8 cellular contexts compared by ENCODE assay signal in genomic region chr1:153545067-153546055, GRCh38. TPM values are rescaled to one million over a fixed set of nuclear protein-coding genes. Genes with fewer than 3 reads are reported as not detected.
DNase-seq lines count a peak whose midpoint lies in the region; ATAC-seq and TF ChIP-seq lines count a peak whose summit lies in the region.

Gene S100A4 (minus strand): TSS chr1:153545806. CDS start chr1:153544794, 1,012 bp downstream.

- peaks cover 4 to 7% of the 10 kb centered on the region in 2 donors for H3K36me3 Mint-ChIP-seq in activated T-cell treated with anti-CD3 and anti-CD28 coated beads, Interleukin-2, amount 50 U/mL, for 72 hours (ENCODE audit: insufficient read depth in 2 of 2)
- H3K36me3 Mint-ChIP-seq in nephron (ENCODE audit: low read depth): no peaks in the 10 kb centered on the region

- no peaks in the 10 kb centered on the region for H3K9me3 Mint-ChIP-seq in activated T-cell treated with anti-CD3 and anti-CD28 coated beads, Interleukin-2, amount 50 U/mL, for 72 hours
- no peaks in the 10 kb centered on the region for H3K9me3 Mint-ChIP-seq in nephron

- POLR2A ChIA-PET in RWPE1 (lab: Yijun Ruan, JAX; ENCODE audit: low non-redundant PET): interaction anchor here (0.9 to 1.5 kb wide), 2 partner anchors 11 to 18 kb away, joined by 3 to 6 read pairs; no protein-coding TSS in a partner anchor

- peak within 1 kb of the TSS; percentile 83 for H3K27ac Mint-ChIP-seq in activated T-cell treated with anti-CD3 and anti-CD28 coated beads, Interleukin-2, amount 50 U/mL, for 72 hours
- H3K27ac Mint-ChIP-seq in nephron: peak within 1 kb of the TSS; percentile 98 to 99 (median 98)

- CTCF ChIA-PET in RWPE1 (lab: Yijun Ruan, JAX): interaction anchor here (0.9 to 1.6 kb wide), 3 partner anchors 22 to 72 kb away, joined by 3 to 10 read pairs (median 4); no protein-coding TSS in a partner anchor

- peak within 1 kb of the TSS; percentile 91 to 95 for H3K4me3 Mint-ChIP-seq in activated T-cell treated with anti-CD3 and anti-CD28 coated beads, Interleukin-2, amount 50 U/mL, for 72 hours
- peak within 1 kb of the TSS; percentile 76 to 82 (median 79) for H3K4me3 Mint-ChIP-seq in nephron

- no peaks in the 10 kb centered on the region for H3K27me3 Mint-ChIP-seq in activated T-cell treated with anti-CD3 and anti-CD28 coated beads, Interleukin-2, amount 50 U/mL, for 72 hours (ENCODE audit: low read depth)
- H3K27me3 Mint-ChIP-seq in nephron (ENCODE audit: low read depth): peaks cover 7% of the 10 kb centered on the region

- H3K27ac ChIP-seq in RWPE1: peak within 1 kb of the TSS; percentile 96

- peaks cover 84% of the 10 kb centered on the region for H3K4me1 Mint-ChIP-seq in activated T-cell treated with anti-CD3 and anti-CD28 coated beads, Interleukin-2, amount 50 U/mL, for 72 hours (ENCODE audit: low read depth)
- H3K4me1 Mint-ChIP-seq in nephron: peaks cover 80% of the 10 kb centered on the region

- TF ChIP-seq CTCF in RWPE1 (conservative IDR thresholded peaks at IDR 0.05; ENCODE audit: low read depth) (no peak), fibroblast of mammary gland (conservative IDR thresholded peaks at IDR 0.05; ENCODE audit: control insufficient read depth, insufficient read depth, low read depth, low read length) (no peak), nephron (IDR thresholded peaks at IDR 0.05; ENCODE audit: unreplicated experiment in 3 of 3) (no peak)

- peak; percentile 60 for DNase-seq in NK-92 treated with Interleukin-12 subunit alpha and Interleukin-12 subunit beta, amount 100 ng/mL, for 24 hours (lab: John Stamatoyannopoulos, UW)
- no peak for DNase-seq in NK-92 (lab: John Stamatoyannopoulos, UW; ENCODE audit: unreplicated experiment)
- DNase-seq in KG1 (lab: John Stamatoyannopoulos, UW): peak; percentile 53
- peak; percentile 95 for DNase-seq in RWPE1 (ENCODE audit: low spot score)
- peak; percentile 93 to 95 for DNase-seq in activated T-cell treated with anti-CD3 and anti-CD28 coated beads, Interleukin-2, amount 50 U/mL, for 72 hours
- DNase-seq in fibroblast of mammary gland (ENCODE audit: low read depth): peak; percentile 94
- peak; percentile 93 for DNase-seq in stimulated activated naive CD4-positive, alpha-beta T cell treated with Interleukin-2 at 50 U/mL for 16 hours (lab: John Stamatoyannopoulos, UW)

- peak; percentile 81 to 85 for ATAC-seq in activated T-cell treated with anti-CD3 and anti-CD28 coated beads, Interleukin-2, amount 50 U/mL, for 72 hours (replicated peaks in 1 of 2)

- peak within 1 kb of the TSS; percentile 73 for H3K4me3 ChIP-seq in fibroblast of mammary gland (ENCODE audit: control insufficient read depth, low read depth, low read length)

RNA-seq across cellular contexts. Expression of gene S100A4, which starts in this region (rescaled TPM):
- 100 to 1,000 TPM in 1 of 2 donors, 10 to 100 TPM in 1; 96.1 to 198 TPM for total RNA-seq in activated T-cell treated with anti-CD3 and anti-CD28 coated beads, Interleukin-2, amount 50 U/mL, for 72 hours
